ENCODE assay signal across 23 cellular contexts in genomic region chr6:109713097-109713496, GRCh38. TPM values are rescaled to one million over a fixed set of nuclear protein-coding genes. Genes with fewer than 3 reads are reported as not detected.
DNase-seq lines count a peak whose midpoint lies in the region; ATAC-seq and TF ChIP-seq lines count a peak whose summit lies in the region.
"Had no signal": no experiment of that assay in that cellular context is flagged by ENCODE, and none has a peak within 500 bp of the region (broad histone marks: within the 10 kb centered on the region; RNA-seq: fewer than 3 reads in every experiment).

No MANE protein-coding gene starts in this region.

- H3K27ac ChIP-seq in breast epithelium (no peak overlapping the region), PC-3 (ENCODE audit: low read length) (no peak overlapping the region), coronary artery (no peak overlapping the region)
- H3K27ac ChIP-seq: lower lobe of right lung had no signal

- no peaks in the 10 kb centered on the region for H3K79me2 ChIP-seq in PC-3 (ENCODE audit: low read length)

- peak; percentile 77 for ATAC-seq in PC-3
- ATAC-seq in stimulated activated naive CD8-positive, alpha-beta T cell treated with anti-CD3 and anti-CD28 coated beads, Interleukin-15, amount 100 ng/mL, for 72 hours = peak; percentile 56
- ATAC-seq: GM23338 had no signal

- no peak overlapping the region for H3K9ac ChIP-seq in PC-3 (ENCODE audit: low read length)

- H3K27me3 Mint-ChIP-seq in MCF 10A (ENCODE audit: insufficient read depth, unreplicated experiment) = no peaks in the 10 kb centered on the region
- no peaks in the 10 kb centered on the region for H3K27me3 Mint-ChIP-seq in stimulated activated naive CD8-positive, alpha-beta T cell treated with anti-CD3 and anti-CD28 coated beads, Interleukin-15, amount 100 ng/mL, for 72 hours
- H3K27me3 Mint-ChIP-seq: activated naive CD4-positive, alpha-beta T cell treated with anti-CD3 and anti-CD28 coated beads, Interleukin-2, amount 10 ng/mL, durations not matched to agents 7 days and 5 days; CD4-positive, alpha-beta memory T cell had no signal

- H2AFZ ChIP-seq in PC-3 (ENCODE audit: low read length) = no peak overlapping the region
- H2AFZ ChIP-seq: GM23338 had no signal

- no peaks in the 10 kb centered on the region for H3F3A ChIP-seq in PC-3 (ENCODE audit: low read length, unreplicated experiment)

- CTCF ChIA-PET in MCF 10A (lab: Yijun Ruan, JAX) = interaction anchor here (0.9 to 10.4 kb wide), 2 partner anchors 328 to 340 kb away, joined by 3 to 113 read pairs; no protein-coding TSS in a partner anchor
- CTCF ChIA-PET in PC-3 (lab: Charles Lee) = no interaction called here

- H3K27me3 ChIP-seq in breast epithelium (no peaks in the 10 kb centered on the region), PC-3 (ENCODE audit: low read length) (no peaks in the 10 kb centered on the region)

- H3K9me3 ChIP-seq in breast epithelium = peaks cover 0 to 5% of the 10 kb centered on the region in 2 donors
- no peaks in the 10 kb centered on the region for H3K9me3 ChIP-seq in PC-3 (ENCODE audit: low read length)
- H3K9me3 ChIP-seq: lower lobe of right lung had no signal

- peaks cover 4% of the 10 kb centered on the region for H3K4me1 Mint-ChIP-seq in MCF 10A (ENCODE audit: insufficient read depth, unreplicated experiment)
- peaks cover 16% of the 10 kb centered on the region for H3K4me1 Mint-ChIP-seq in stimulated activated naive CD8-positive, alpha-beta T cell treated with anti-CD3 and anti-CD28 coated beads, Interleukin-15, amount 100 ng/mL, for 72 hours
- H3K4me1 Mint-ChIP-seq: activated naive CD4-positive, alpha-beta T cell treated with anti-CD3 and anti-CD28 coated beads, Interleukin-2, amount 10 ng/mL, durations not matched to agents 7 days and 5 days had no signal

- no peak for TF ChIP-seq POLR2A in breast epithelium (IDR thresholded peaks at IDR 0.05)

- POLR2A ChIA-PET in MCF 10A (lab: Yijun Ruan, JAX) (no interaction called here), PC-3 (lab: Charles Lee; ENCODE audit: unreplicated experiment) (no interaction called here)

- no peak overlapping the region for H3K27ac Mint-ChIP-seq in MCF 10A (ENCODE audit: low read depth, unreplicated experiment)
- peak overlapping the region in 1 of 2 donors; percentile 88 for H3K27ac Mint-ChIP-seq in stimulated activated naive CD8-positive, alpha-beta T cell treated with anti-CD3 and anti-CD28 coated beads, Interleukin-15, amount 100 ng/mL, for 72 hours
- H3K27ac Mint-ChIP-seq: activated naive CD4-positive, alpha-beta T cell treated with anti-CD3 and anti-CD28 coated beads, Interleukin-2, amount 10 ng/mL, durations not matched to agents 7 days and 5 days; GM23338 had no signal

- peaks cover 12% of the 10 kb centered on the region for H3K9me3 Mint-ChIP-seq in MCF 10A (ENCODE audit: unreplicated experiment)
- peaks cover 0 to 18% of the 10 kb centered on the region in 2 donors for H3K9me3 Mint-ChIP-seq in stimulated activated naive CD8-positive, alpha-beta T cell treated with anti-CD3 and anti-CD28 coated beads, Interleukin-15, amount 100 ng/mL, for 72 hours

- H4K20me1 ChIP-seq in PC-3 (ENCODE audit: low read length) = no peaks in the 10 kb centered on the region

- DNase-seq in MCF 10A (ENCODE audit: unreplicated experiment) (peak; percentile 14), breast epithelium (ENCODE audit: low spot score in 2 of 2) (no peak), PC-3 (peak; percentile 51), kidney tubule cell (ENCODE audit: low spot score) (peak; percentile 39), coronary artery (ENCODE audit: low spot score) (no peak)
- no peak for DNase-seq in stimulated activated naive CD8-positive, alpha-beta T cell treated with anti-CD3 and anti-CD28 coated beads, Interleukin-15, amount 100 ng/mL, for 72 hours
- DNase-seq in stimulated activated naive CD4-positive, alpha-beta T cell treated with Interleukin-2 at 50 U/mL for 16 hours (lab: John Stamatoyannopoulos, UW) = no peak
- DNase-seq: activated CD8-positive, alpha-beta memory T cell treated with anti-CD3 and anti-CD28 coated beads, Interleukin-2, amount 50 U/mL, for 4 hours; activated naive CD4-positive, alpha-beta T cell treated with anti-CD3 and anti-CD28 coated beads, Interleukin-2, amount 10 ng/mL, durations not matched to agents 7 days and 5 days; CD4-positive, alpha-beta memory T cell; cerebellar nuclear complex; erythroblast; GF-D8; hippocampal formation; Karpas-422; lower lobe of right lung; NCI-H1092; NCI-H2029; NCI-H345; nucleus accumbens; small intestine; T1000 had no signal

- H3K9me2 ChIP-seq in PC-3 (replicated peaks; ENCODE audit: low read length) = no peaks in the 10 kb centered on the region

- TF ChIP-seq CTCF in MCF 10A (IDR thresholded peaks at IDR 0.05; ENCODE audit: unreplicated experiment) = no peak
- no peak for TF ChIP-seq CTCF in breast epithelium (IDR thresholded peaks at IDR 0.05)
- no peak for TF ChIP-seq CTCF in PC-3 (conservative IDR thresholded peaks at IDR 0.05; ENCODE audit: low read depth, low read length)
- no peak for TF ChIP-seq CTCF in coronary artery (IDR thresholded peaks at IDR 0.05)

- intact Hi-C loops in MCF 10A (cut with micrococcal nuclease) (no loop called here), breast epithelium (cut with DNase I; ENCODE audit: low total_unique reads) (no loop called here), PC-3 (cut with micrococcal nuclease) (no loop called here)

- H3K4me1 ChIP-seq in breast epithelium (no peaks in the 10 kb centered on the region), PC-3 (ENCODE audit: insufficient read depth, low read length) (peaks cover 12% of the 10 kb centered on the region; the same call in 1 of the 2 replicates)
- H3K4me1 ChIP-seq: lower lobe of right lung had no signal

- H3K36me3 Mint-ChIP-seq in MCF 10A (ENCODE audit: insufficient read depth, unreplicated experiment) = no peaks in the 10 kb centered on the region
- H3K36me3 Mint-ChIP-seq: activated naive CD4-positive, alpha-beta T cell treated with anti-CD3 and anti-CD28 coated beads, Interleukin-2, amount 10 ng/mL, durations not matched to agents 7 days and 5 days had no signal

- no peak overlapping the region for H3K4me3 ChIP-seq in breast epithelium
- no peak overlapping the region for H3K4me3 ChIP-seq in PC-3 (ENCODE audit: low read length)
- H3K4me3 ChIP-seq in coronary artery = no peak overlapping the region
- H3K4me3 ChIP-seq: GM23338, lower lobe of right lung had no signal

- H3K4me2 ChIP-seq in PC-3 (ENCODE audit: low read length) = no peak overlapping the region
- H3K4me2 ChIP-seq: GM23338 had no signal

- H3K36me3 ChIP-seq in breast epithelium (no peaks in the 10 kb centered on the region), PC-3 (ENCODE audit: low read depth, low read length) (no peaks in the 10 kb centered on the region)

- BruUV-seq in MCF 10A (replicated peaks; lab: Mats Ljungman, UMichigan) (no TSS peak), PC-3 (replicated peaks; lab: Mats Ljungman, UMichigan) (no TSS peak)

- no peak overlapping the region for H3K4me3 Mint-ChIP-seq in MCF 10A (ENCODE audit: unreplicated experiment)
- H3K4me3 Mint-ChIP-seq in stimulated activated naive CD8-positive, alpha-beta T cell treated with anti-CD3 and anti-CD28 coated beads, Interleukin-15, amount 100 ng/mL, for 72 hours = no peak overlapping the region
- H3K4me3 Mint-ChIP-seq: activated naive CD4-positive, alpha-beta T cell treated with anti-CD3 and anti-CD28 coated beads, Interleukin-2, amount 10 ng/mL, durations not matched to agents 7 days and 5 days; GM23338 had no signal

RNA-seq across cellular contexts. Expression of gene FIG4, which starts 22.0 kb away (rescaled TPM):
- total RNA-seq in MCF 10A (2022) = 7.9 and 9.5 TPM in 2 replicates
- 10 to 100 TPM; 18.2 to 29.6 (median 18.4) TPM for total RNA-seq in breast epithelium
- total RNA-seq in PC-3 (2014; rRNA removed) = 5.7 and 6.0 TPM in 2 replicates

RNA-seq across cellular contexts. Expression of gene AK9, which starts 22.1 kb away (rescaled TPM):
- 4.7 and 7.5 TPM in 2 replicates for total RNA-seq in MCF 10A (2022)
- 10 to 100 TPM in 2 of 3 donors, 1 to 10 TPM in 1; 8.8 to 23.9 (median 20.0) TPM for total RNA-seq in breast epithelium
- total RNA-seq in PC-3 (2014; rRNA removed) = 1.7 and 3.5 TPM in 2 replicates

Comparison
In these comparisons a context has a peak if more than half of its experiments do, and no peak if none do; other contexts are left out.
1. DNase-seq: peak in MCF 10A (single experiment), PC-3 (single experiment) and kidney tubule cell (single experiment); none in breast epithelium (0 of 2), stimulated activated naive CD8-positive, alpha-beta T cell treated with anti-CD3 and anti-CD28 coated beads, Interleukin-15, amount 100 ng/mL, for 72 hours (0 of 2), stimulated activated naive CD4-positive, alpha-beta T cell treated with Interleukin-2 at 50 U/mL for 16 hours (single experiment) and coronary artery (single experiment).